Comparison of ENCODE assay signal across 8 cellular contexts in genomic region chr2:200860092-200860795, GRCh38. TPM values are rescaled to one million over a fixed set of nuclear protein-coding genes. Genes with fewer than 3 reads are reported as not detected.
DNase-seq lines count a peak whose midpoint lies in the region; ATAC-seq and TF ChIP-seq lines count a peak whose summit lies in the region.

No MANE protein-coding gene starts in this region.

- H3K27me3 ChIP-seq in sigmoid colon = no peaks in the 10 kb centered on the region

- H3K27ac Mint-ChIP-seq in activated T-helper 17 cell treated with anti-CD3 and anti-CD28 coated beads, Interleukin-2, amount 50 U/mL, for 72 hours = peak overlapping the region; percentile 76

- peaks cover 34 to 54% (median 42%) of the 10 kb centered on the region in 4 donors for H3K36me3 ChIP-seq in sigmoid colon

- 48 to 53% methylated on average over 12 of the region's 12 CpGs for WGBS in sigmoid colon, 2 donors

- no peak for TF ChIP-seq POLR2A in sigmoid colon (IDR thresholded peaks at IDR 0.05)

- no peak for TF ChIP-seq CTCF in sigmoid colon (IDR thresholded peaks at IDR 0.05)

- H3K27ac ChIP-seq in sigmoid colon = peak overlapping the region; percentile 100

- intact Hi-C loops in head of caudate nucleus (cut with DNase I) (loop anchor here (5.0 kb wide), 1 partner anchor 48 kb away; the partner anchor contains the start of gene BZW1), sigmoid colon (cut with DNase I) (loop anchor here (5.0 to 10.0 kb wide), 3 partner anchors 102 to 785 kb away; partner anchors contain the start of genes ORC2 and TMEM237)

- peak overlapping the region; percentile 9 to 98 (median 92) for H3K4me3 ChIP-seq in sigmoid colon

- DNase-seq in GM03348 (ENCODE audit: low spot score) = peak; percentile 62
- DNase-seq in head of caudate nucleus = peak in 29 of 42 donors; percentile 9 to 69 (median 44)
- DNase-seq in sigmoid colon = no peak
- no peak for DNase-seq in activated CD8-positive, alpha-beta memory T cell treated with anti-CD3 and anti-CD28 coated beads, Interleukin-2, amount 50 U/mL, for 48 hours
- no peak for DNase-seq in KBM-7

- peaks cover 0 to 60% (median 50%) of the 10 kb centered on the region in 4 donors for H3K4me1 ChIP-seq in sigmoid colon

- in situ Hi-C loops in KBM-7 (cut with MboI; ENCODE audit: low pct_unique_long_range_greater_than_20kb, low sequenced_read_pairs) = no loop called here

- H3K27me3 Mint-ChIP-seq in activated T-helper 17 cell treated with anti-CD3 and anti-CD28 coated beads, Interleukin-2, amount 50 U/mL, for 72 hours = no peaks in the 10 kb centered on the region

- H3K9me3 ChIP-seq in sigmoid colon = no peaks in the 10 kb centered on the region

- no peak for ATAC-seq in activated T-helper 17 cell treated with anti-CD3 and anti-CD28 coated beads, Interleukin-2, amount 50 U/mL, for 72 hours (replicated peaks)
- ATAC-seq in GM21619 (IDR thresholded peaks at IDR 0.05; ENCODE audit: unreplicated experiment) (no peak), HG02885 (IDR thresholded peaks at IDR 0.05; ENCODE audit: poor library complexity, unreplicated experiment) (no peak)

- no peaks in the 10 kb centered on the region for H3K9me3 Mint-ChIP-seq in activated T-helper 17 cell treated with anti-CD3 and anti-CD28 coated beads, Interleukin-2, amount 50 U/mL, for 72 hours

- peaks cover 21% of the 10 kb centered on the region for H3K4me1 Mint-ChIP-seq in activated T-helper 17 cell treated with anti-CD3 and anti-CD28 coated beads, Interleukin-2, amount 50 U/mL, for 72 hours

- H3K4me3 Mint-ChIP-seq in activated T-helper 17 cell treated with anti-CD3 and anti-CD28 coated beads, Interleukin-2, amount 50 U/mL, for 72 hours = peak overlapping the region; percentile 87

- peaks cover 95% of the 10 kb centered on the region for H3K36me3 Mint-ChIP-seq in activated T-helper 17 cell treated with anti-CD3 and anti-CD28 coated beads, Interleukin-2, amount 50 U/mL, for 72 hours (ENCODE audit: low read depth)

- TF ChIP-seq EP300 in sigmoid colon (IDR thresholded peaks at IDR 0.05) = no peak

RNA-seq across cellular contexts. Expression of gene CLK1, which starts 4.2 kb away (rescaled TPM):
- 100 to 1,000 TPM; 127 to 381 TPM for total RNA-seq in activated T-helper 17 cell treated with anti-CD3 and anti-CD28 coated beads, Interleukin-2, amount 50 U/mL, for 72 hours
- total RNA-seq in sigmoid colon = 100 to 1,000 TPM; 150 to 229 (median 195) TPM
- 10 to 100 TPM; 44.4 to 87.1 (median 76.1) TPM for polyA plus RNA-seq in sigmoid colon

RNA-seq across cellular contexts. Expression of gene PPIL3, which starts 28.6 kb away (rescaled TPM):
- 100 to 1,000 TPM in 1 of 2 donors, 10 to 100 TPM in 1; 41.9 to 146 TPM for total RNA-seq in activated T-helper 17 cell treated with anti-CD3 and anti-CD28 coated beads, Interleukin-2, amount 50 U/mL, for 72 hours
- 100 to 1,000 TPM in 1 of 4 donors, 10 to 100 TPM in 3; 11.8 to 116 (median 22.2) TPM for total RNA-seq in sigmoid colon
- polyA plus RNA-seq in sigmoid colon = 10 to 100 TPM; 13.5 to 36.0 (median 30.3) TPM

RNA-seq across cellular contexts. Expression of gene NIF3L1, which starts 28.9 kb away (rescaled TPM):
- 10 to 100 TPM; 16.9 to 26.0 TPM for total RNA-seq in activated T-helper 17 cell treated with anti-CD3 and anti-CD28 coated beads, Interleukin-2, amount 50 U/mL, for 72 hours
- total RNA-seq in sigmoid colon = 10 to 100 TPM in 3 of 4 donors, 1 to 10 TPM in 1; 9.8 to 23.5 (median 15.9) TPM
- polyA plus RNA-seq in sigmoid colon = 10 to 100 TPM; 24.6 to 30.7 (median 29.1) TPM

RNA-seq across cellular contexts. Expression of gene BZW1, which starts 48.5 kb away (rescaled TPM):
- 100 to 1,000 TPM; 365 to 482 TPM for total RNA-seq in activated T-helper 17 cell treated with anti-CD3 and anti-CD28 coated beads, Interleukin-2, amount 50 U/mL, for 72 hours
- 100 to 1,000 TPM in 2 of 4 donors, 10 to 100 TPM in 2; 77.9 to 119 (median 100) TPM for total RNA-seq in sigmoid colon
- polyA plus RNA-seq in sigmoid colon = 100 to 1,000 TPM in 2 of 3 donors, 10 to 100 TPM in 1; 82.9 to 158 (median 111) TPM

Comparison
In these comparisons a context has a peak if more than half of its experiments do, and no peak if none do; other contexts are left out.
1. DNase-seq: peak in GM03348 (single experiment) and head of caudate nucleus (29 of 42); none in sigmoid colon (single experiment), activated CD8-positive, alpha-beta memory T cell treated with anti-CD3 and anti-CD28 coated beads, Interleukin-2, amount 50 U/mL, for 48 hours (single experiment) and KBM-7 (single experiment).